14 cellular contexts compared by ENCODE assay signal in genomic region chr2:226578879-226579278, GRCh38.
DNase-seq lines count a peak whose midpoint lies in the region; ATAC-seq, FAIRE-seq and TF ChIP-seq lines count a peak whose summit lies in the region.
"Had no signal": no experiment of that assay in that cellular context is flagged by ENCODE, and none has a peak within 500 bp of the region (broad histone marks: within the 10 kb centered on the region; RNA-seq: fewer than 3 reads in every experiment).

No MANE protein-coding gene starts in this region.

- 0% methylated on average over 1 of the region's 1 CpG for WGBS in K562 (ENCODE audit: insufficient coverage, low coverage, missing lambda C conversion rate)
- WGBS in HepG2 (ENCODE audit: low lambda C conversion rate): 93% methylated on average over 1 of the region's 1 CpG

- no peak for ATAC-seq in K562
- no peak for ATAC-seq in HepG2
- ATAC-seq: sciatic nerve had no signal

- H3K36me3 ChIP-seq in BJ (ENCODE audit: control insufficient read depth, insufficient read depth, low read length) (no peaks in the 10 kb centered on the region), K562 (ENCODE audit: control insufficient read depth, insufficient read depth, low read length) (no peaks in the 10 kb centered on the region), HepG2 (replicated peaks in 1 of 2; ENCODE audit: control insufficient read depth in 1 of 2, insufficient read depth in 2 of 2, low read length in 2 of 2) (no peaks in the 10 kb centered on the region)
- H3K36me3 ChIP-seq: ascending aorta had no signal

- no peak overlapping the region for H2AFZ ChIP-seq in K562 (ENCODE audit: low read depth, low read length)
- no peak overlapping the region for H2AFZ ChIP-seq in HepG2 (ENCODE audit: low read length)

- POLR2A ChIA-PET in BJ (lab: Charles Lee) (no interaction called here), K562 (lab: Yijun Ruan, JAX) (no interaction called here), HepG2 (lab: Yijun Ruan, JAX) (no interaction called here)

- BruUV-seq in K562 (replicated peaks; lab: Mats Ljungman, UMichigan): no TSS peak
- no TSS peak for BruUV-seq in HepG2 (replicated peaks; lab: Mats Ljungman, UMichigan)

- DNase-seq in BJ (ENCODE audit: low read depth) (peak; percentile 15), LoVo (ENCODE audit: low spot score) (peak; percentile 29), K562 (ENCODE audit: extremely low read depth in 1 of 4, low spot score in 3 of 4) (no peak), HepG2 (ENCODE audit: low spot score) (peak; percentile 51), cerebellar nuclear complex (lab: John Stamatoyannopoulos, UW) (no peak), middle frontal gyrus (ENCODE audit: extremely low spot score, low spot score) (no peak), NCI-H510A (lab: John Stamatoyannopoulos, UW) (no peak), anterior cingulate cortex (lab: John Stamatoyannopoulos, UW) (no peak)
- DNase-seq: NCI-H1436; NCI-H446; nephron progenitor cell; stimulated activated CD4-positive, alpha-beta T cell treated with anti-CD3 and anti-CD28 coated beads, Interleukin-4, amount 100 ng/mL, for 24 hours had no signal

- no peaks in the 10 kb centered on the region for H4K20me1 ChIP-seq in K562 (replicated peaks; ENCODE audit: control insufficient read depth, insufficient read depth, low read length)
- H4K20me1 ChIP-seq in HepG2 (ENCODE audit: insufficient read depth, low read length): no peaks in the 10 kb centered on the region

- H3K4me3 ChIP-seq in BJ (ENCODE audit: low read depth, low read length) (no peak overlapping the region), K562 (no peak overlapping the region), HepG2 (replicated peaks in 1 of 3; ENCODE audit: insufficient read depth in 1 of 3, low read depth in 2 of 3, low read length in 3 of 3) (no peak overlapping the region)
- H3K4me3 ChIP-seq: ascending aorta had no signal

- TF ChIP-seq POLR2A in K562 (conservative IDR thresholded peaks at IDR 0.05): no peak
- no peak for TF ChIP-seq POLR2A in HepG2 (IDR thresholded peaks at IDR 0.05; ENCODE audit: insufficient read depth in 1 of 2, low read depth in 2 of 2, low read length in 2 of 2)

- H3K4me1 ChIP-seq in K562 (replicated peaks in 1 of 2; ENCODE audit: control insufficient read depth in 2 of 2, insufficient read depth in 2 of 2, low read length in 2 of 2) (no peaks in the 10 kb centered on the region), HepG2 (ENCODE audit: insufficient read depth, low read length) (peaks cover 56% of the 10 kb centered on the region)

- no peaks in the 10 kb centered on the region for H3K9me1 ChIP-seq in K562 (ENCODE audit: control insufficient read depth, insufficient read depth, low read length)

- H3K9me3 ChIP-seq in K562 (replicated peaks; ENCODE audit: control insufficient read depth, insufficient read depth, low read depth, low read length): no peaks in the 10 kb centered on the region
- no peaks in the 10 kb centered on the region for H3K9me3 ChIP-seq in HepG2 (ENCODE audit: low read length)
- H3K9me3 ChIP-seq: ascending aorta had no signal

- TF ChIP-seq EP300 in K562 (IDR thresholded peaks at IDR 0.05; ENCODE audit: low read length) (no peak), HepG2 (IDR thresholded peaks at IDR 0.05; ENCODE audit: low read depth in 2 of 2, low read length in 2 of 2) (peak in 1 of 2 experiments; percentile 66; a peak in 2 of 4 replicates), HepG2 (CRISPR knock-in tag; IDR thresholded peaks at IDR 0.05; ENCODE audit: borderline replicate concordance) (no peak)

- no peak overlapping the region for H3K4me2 ChIP-seq in K562 (ENCODE audit: insufficient read depth, low read length)
- H3K4me2 ChIP-seq in HepG2 (ENCODE audit: low read depth, low read length): no peak overlapping the region

- no peak overlapping the region for H3K27ac ChIP-seq in K562 (ENCODE audit: extremely low read depth, low read depth, low read length)
- H3K27ac ChIP-seq in HepG2 (ENCODE audit: extremely low read length, insufficient read depth, low read length): no peak overlapping the region
- H3K27ac ChIP-seq: ascending aorta had no signal

- CTCF ChIA-PET in BJ (lab: Yijun Ruan, JAX): interaction anchor here (0.6 kb wide), 1 partner anchor 51 kb away, joined by 3 read pairs; no protein-coding TSS in a partner anchor
- CTCF ChIA-PET in K562 (lab: Yijun Ruan, JAX; ENCODE audit: low intra/inter-chr PET ratio): no interaction called here
- CTCF ChIA-PET in HepG2 (lab: Yijun Ruan, JAX; ENCODE audit: low intra/inter-chr PET ratio, low total read pairs): no interaction called here

- no peaks in the 10 kb centered on the region for H3K27me3 ChIP-seq in BJ (ENCODE audit: control insufficient read depth, insufficient read depth, low read length)
- no peaks in the 10 kb centered on the region for H3K27me3 ChIP-seq in K562 (ENCODE audit: control insufficient read depth in 2 of 2, insufficient read depth in 2 of 2, low read length in 2 of 2)
- no peaks in the 10 kb centered on the region for H3K27me3 ChIP-seq in HepG2 (ENCODE audit: control insufficient read depth in 1 of 2, insufficient read depth in 2 of 2, low read length in 2 of 2)
- H3K27me3 ChIP-seq: ascending aorta had no signal

- no peak overlapping the region for H3K9ac ChIP-seq in K562 (ENCODE audit: insufficient read depth in 1 of 2, low read depth in 2 of 2, low read length in 2 of 2)
- H3K9ac ChIP-seq in HepG2 (ENCODE audit: insufficient read depth, low read depth, low read length): no peak overlapping the region

- FAIRE-seq in K562 (lab: Jason Lieb, UNC) (no peak), HepG2 (lab: Jason Lieb, UNC) (no peak)

- H3K79me2 ChIP-seq in K562 (ENCODE audit: control insufficient read depth, insufficient read depth, low read length) (no peaks in the 10 kb centered on the region), HepG2 (ENCODE audit: insufficient read depth, low read length) (no peaks in the 10 kb centered on the region)

- in situ Hi-C loops in K562 (cut with MboI) (no loop called here), HepG2 (cut with HindIII; ENCODE audit: extremely low pct_ligation_motif_present, low pct_unique_long_range_greater_than_20kb) (no loop called here)

- intact Hi-C loops in K562 (cut with micrococcal nuclease) (no loop called here), HepG2 (cut with micrococcal nuclease; ENCODE audit: unreplicated experiment) (no loop called here)

- TF ChIP-seq RAD21 in K562 (CRISPR knock-in tag; conservative IDR thresholded peaks at IDR 0.05 in 1 of 2, IDR thresholded peaks at IDR 0.05 in 1 of 2): no peak
- TF ChIP-seq RAD21 in HepG2 (CRISPR knock-in tag; IDR thresholded peaks at IDR 0.05): no peak

- no peak for TF ChIP-seq CTCF in BJ (IDR thresholded peaks at IDR 0.05; ENCODE audit: insufficient read depth, low read depth, low read length)
- TF ChIP-seq CTCF in K562 (IDR thresholded peaks at IDR 0.05 in 2 of 3, conservative IDR thresholded peaks at IDR 0.05 in 1 of 3; ENCODE audit: insufficient read depth in 2 of 3, low read depth in 1 of 3, low read length in 3 of 3): no peak
- no peak for TF ChIP-seq CTCF in HepG2 (CRISPR knock-in tag; IDR thresholded peaks at IDR 0.05)

TF ChIP-seq in K562, 482 proteins besides CTCF, POLR2A, EP300 and RAD21:
- TF ChIP-seq ATF3 (IDR thresholded peaks at IDR 0.05) (no peak), ATF3 (CRISPR knock-in tag; conservative IDR thresholded peaks at IDR 0.05) (no peak), CEBPB (tag; IDR thresholded peaks at IDR 0.05) (peak; percentile 36; the same call in 1 of the 2 replicates)
TF ChIP-seq in K562: peak in this region for 1.

TF ChIP-seq in HepG2, 621 proteins besides CTCF, POLR2A, EP300 and RAD21 (continues in another document):
- TF ChIP-seq YEATS2 (CRISPR knock-in tag; IDR thresholded peaks at IDR 0.05; ENCODE audit: borderline replicate concordance) (0 out of 2 replicates have a peak, but pooled peaks have one; percentile 23), ZGPAT (CRISPR knock-in tag; IDR thresholded peaks at IDR 0.05) (0 out of 2 replicates have a peak, but pooled peaks have one; percentile 50), ETS1 (CRISPR knock-in tag; IDR thresholded peaks at IDR 0.05) (no peak), HOMEZ (CRISPR knock-in tag; IDR thresholded peaks at IDR 0.05; ENCODE audit: low read depth) (peak; percentile 79; the same call in 1 of the 2 replicates), FOXK1 (CRISPR knock-in tag; IDR thresholded peaks at IDR 0.05; ENCODE audit: borderline replicate concordance, low read depth) (peak; percentile 39; the same call in 1 of the 2 replicates), FOXO1 (CRISPR knock-in tag; IDR thresholded peaks at IDR 0.05) (peak; percentile 25; the same call in 1 of the 2 replicates), RCOR2 (CRISPR knock-in tag; IDR thresholded peaks at IDR 0.05) (0 out of 2 replicates have a peak, but pooled peaks have one; percentile 19)

Comparison
In these comparisons a context has a peak if more than half of its experiments do, and no peak if none do; other contexts are left out.
1. DNase-seq: peak in BJ (single experiment), LoVo (single experiment) and HepG2 (single experiment); none in K562 (0 of 4), cerebellar nuclear complex (0 of 2), middle frontal gyrus (single experiment), NCI-H510A (single experiment) and anterior cingulate cortex (0 of 58).